In genomic region chr7:151028948-151029501, GRCh38 we compare ENCODE assay signal across 1 cellular context.
TF ChIP-seq lines count a peak whose summit lies in the region.

No MANE protein-coding gene starts in this region.

TF ChIP-seq in endothelial cell of umbilical vein, 7 proteins besides CTCF, POLR2A, EP300 and RAD21:
- TF ChIP-seq JUN (IDR thresholded peaks at IDR 0.05; ENCODE audit: borderline replicate concordance, insufficient read depth, insufficient read length, low read depth) (no peak), MAX (IDR thresholded peaks at IDR 0.05; ENCODE audit: insufficient read depth, insufficient read length) (no peak), MYC (IDR thresholded peaks at IDR 0.05; ENCODE audit: low read depth, low read length) (no peak), GATA2 (IDR thresholded peaks at IDR 0.05; ENCODE audit: insufficient read depth, insufficient read length, low read depth, low read length) (no peak), FOS (IDR thresholded peaks at IDR 0.05; ENCODE audit: borderline replicate concordance, insufficient read depth, low read length) (no peak), EZH2 (IDR thresholded peaks at IDR 0.05; ENCODE audit: borderline replicate concordance, low read depth, low read length, severe bottlenecking) (no peak), POLR2AphosphoS5 (IDR thresholded peaks at IDR 0.05; ENCODE audit: insufficient read depth, low read depth, low read length) (no peak)
